8 cellular contexts compared by ENCODE assay signal in genomic region chr21:34526236-34526617, GRCh38. TPM values are rescaled to one million over a fixed set of nuclear protein-coding genes. Genes with fewer than 3 reads are reported as not detected.
DNase-seq lines count a peak whose midpoint lies in the region; ATAC-seq, FAIRE-seq and TF ChIP-seq lines count a peak whose summit lies in the region.

No MANE protein-coding gene starts in this region.

- no peak for TF ChIP-seq EP300 in GM12878 (IDR thresholded peaks at IDR 0.05; ENCODE audit: borderline replicate concordance in 1 of 2, control insufficient read depth in 1 of 2, low read depth in 2 of 2, low read length in 2 of 2)
- TF ChIP-seq EP300 in transverse colon (IDR thresholded peaks at IDR 0.05; ENCODE audit: low read depth), result no peak

- no peak for TF ChIP-seq POLR2A in GM12878 (IDR thresholded peaks at IDR 0.05; ENCODE audit: low read depth, low read length)
- TF ChIP-seq POLR2A in transverse colon (IDR thresholded peaks at IDR 0.05), result no peak

- no peaks in the 10 kb centered on the region for H3K36me3 ChIP-seq in GM12878 (ENCODE audit: control insufficient read depth in 2 of 2, insufficient read depth in 2 of 2, low read length in 1 of 2)
- peaks cover 9% of the 10 kb centered on the region for H3K36me3 ChIP-seq in lower lobe of right lung
- no peaks in the 10 kb centered on the region for H3K36me3 ChIP-seq in transverse colon

- no peaks in the 10 kb centered on the region for H3K27me3 ChIP-seq in GM12878 (replicated peaks in 1 of 2; ENCODE audit: control insufficient read depth in 2 of 2, insufficient read depth in 2 of 2, low read length in 1 of 2)
- no peaks in the 10 kb centered on the region for H3K27me3 ChIP-seq in lower lobe of right lung (ENCODE audit: low read depth)
- H3K27me3 ChIP-seq in transverse colon, result no peaks in the 10 kb centered on the region

- TF ChIP-seq CTCF in GM12878 (IDR thresholded peaks at IDR 0.05 in 2 of 3, conservative IDR thresholded peaks at IDR 0.05 in 1 of 3; ENCODE audit: control insufficient read depth in 2 of 3, extremely low read depth in 1 of 3, insufficient read depth in 1 of 3, low read depth in 3 of 3, low read length in 3 of 3) (no peak), lower lobe of right lung (IDR thresholded peaks at IDR 0.05) (no peak), transverse colon (IDR thresholded peaks at IDR 0.05) (no peak)

- peaks cover 9% of the 10 kb centered on the region for H3K36me3 Mint-ChIP-seq in activated T-cell treated with anti-CD3 and anti-CD28 coated beads, Interleukin-2, amount 50 U/mL, for 4 hours (ENCODE audit: insufficient read depth)

- H3K9me3 ChIP-seq in GM12878 (replicated peaks; ENCODE audit: control insufficient read depth, insufficient read depth, low read length) (no peaks in the 10 kb centered on the region), lower lobe of right lung (no peaks in the 10 kb centered on the region), transverse colon (no peaks in the 10 kb centered on the region)

- peaks cover 14% of the 10 kb centered on the region for H3K4me1 ChIP-seq in GM12878 (ENCODE audit: control insufficient read depth, insufficient read depth, low read length)
- H3K4me1 ChIP-seq in lower lobe of right lung, result peaks cover 56% of the 10 kb centered on the region
- H3K4me1 ChIP-seq in transverse colon, result peaks cover 20 to 66% (median 51%) of the 10 kb centered on the region in 4 donors

- peak overlapping the region; percentile 80 for H2AFZ ChIP-seq in GM12878 (ENCODE audit: control insufficient read depth, low read depth, low read length)

- BruUV-seq in GM12878 (replicated peaks; lab: Mats Ljungman, UMichigan), result no TSS peak

- peak overlapping the region; percentile 57 for H3K4me3 ChIP-seq in GM12878
- H3K4me3 ChIP-seq in lower lobe of right lung, result peak overlapping the region; percentile 48
- H3K4me3 ChIP-seq in transverse colon, result peak overlapping the region; percentile 15 to 55 (median 30)

- intact Hi-C loops in GM12878 (cut with micrococcal nuclease; ENCODE audit: unreplicated experiment) (loop anchor here (2.0 to 5.0 kb wide), 2 partner anchors 19 to 56 kb away; no protein-coding TSS in a partner anchor), lower lobe of right lung (cut with DNase I) (no loop called here), transverse colon (cut with DNase I; ENCODE audit: low total_unique reads) (loop anchor here (5.0 kb wide), 1 partner anchor 71 kb away; no protein-coding TSS in a partner anchor)

- H3K27ac ChIP-seq in GM12878 (ENCODE audit: control insufficient read depth, insufficient read depth), result peak overlapping the region; percentile 78
- peak overlapping the region; percentile 91 for H3K27ac ChIP-seq in lower lobe of right lung
- H3K27ac ChIP-seq in transverse colon, result peak overlapping the region; percentile 89 to 97 (median 94)

- FAIRE-seq in GM12878 (lab: Jason Lieb, UNC), result no peak

- RAD21 ChIA-PET in GM12878 (lab: Charles Lee; ENCODE audit: unreplicated experiment), result interaction anchor here (0.7 to 2.2 kb wide), 6 partner anchors 10 to 77 kb away, joined by 3 to 7 read pairs (median 4); no protein-coding TSS in a partner anchor

- H3K79me2 ChIP-seq in GM12878 (ENCODE audit: control insufficient read depth, insufficient read depth, low read length), result no peaks in the 10 kb centered on the region; the same call in 1 of the 2 replicates

- POLR2A ChIA-PET in GM12878 (lab: Charles Lee), result no interaction called here

- peaks cover 31% of the 10 kb centered on the region for H3K4me1 Mint-ChIP-seq in activated T-cell treated with anti-CD3 and anti-CD28 coated beads, Interleukin-2, amount 50 U/mL, for 4 hours (ENCODE audit: low read depth)

- peak overlapping the region; percentile 69 for H3K4me2 ChIP-seq in GM12878 (ENCODE audit: control insufficient read depth, insufficient read depth)

- DNase-seq in activated T-cell treated with anti-CD3 and anti-CD28 coated beads, Interleukin-2, amount 50 U/mL, for 4 hours, result no peak
- no peak for DNase-seq in activated T-cell treated with anti-CD3 and anti-CD28 coated beads, Interleukin-2, amount 50 U/mL, for 1 hour
- DNase-seq in GM12878 (ENCODE audit: low read depth, low spot score) (no peak), lower lobe of right lung (no peak), transverse colon (no peak), SIG-M5 treated with dmso at 0.1 percent for 504 hours (lab: John Stamatoyannopoulos, UW; ENCODE audit: unreplicated experiment) (no peak)

- peak overlapping the region; percentile 70 for H3K4me3 Mint-ChIP-seq in activated T-cell treated with anti-CD3 and anti-CD28 coated beads, Interleukin-2, amount 50 U/mL, for 4 hours

- no peaks in the 10 kb centered on the region for H3K27me3 Mint-ChIP-seq in activated T-cell treated with anti-CD3 and anti-CD28 coated beads, Interleukin-2, amount 50 U/mL, for 4 hours (ENCODE audit: low read depth)

- peaks cover 3% of the 10 kb centered on the region for H3K9me3 Mint-ChIP-seq in activated T-cell treated with anti-CD3 and anti-CD28 coated beads, Interleukin-2, amount 50 U/mL, for 4 hours

- no peak for TF ChIP-seq RAD21 in GM12878 (IDR thresholded peaks at IDR 0.05; ENCODE audit: insufficient read depth, low read depth, low read length)

- H3K9ac ChIP-seq in GM12878 (ENCODE audit: control insufficient read depth, insufficient read depth, low read length), result peak overlapping the region; percentile 57

- CTCF ChIA-PET in GM12878 (lab: Yijun Ruan, JAX), result interaction anchor here (0.5 to 4.8 kb wide), 10 partner anchors 10 to 327 kb away, joined by 3 to 26 read pairs (median 4); no protein-coding TSS in a partner anchor

- WGBS in GM12878 (ENCODE audit: insufficient coverage, insufficient replicate concordance, low lambda C conversion rate, missing lambda C conversion rate), result 71% methylated on average over 5 of the region's 5 CpGs
- WGBS in transverse colon (ENCODE audit: low coverage in 1 of 2), 2 donors, result 39 to 51% methylated on average over 4 to 5 of the region's 5 CpGs

- in situ Hi-C loops in GM12878 (cut with MboI) (no loop called here), transverse colon (cut with MboI; ENCODE audit: low pct_ligation_motif_present in 1 of 4, low pct_unique_long_range_greater_than_20kb in 1 of 4, low sequenced_read_pairs in 3 of 4) (no loop called here)

- SMC1A ChIA-PET in GM12878 (lab: Charles Lee; ENCODE audit: uncharacterized antibody, unreplicated experiment), result interaction anchor here (0.7 to 1.8 kb wide), 13 partner anchors 8 to 85 kb away, joined by 3 to 8 read pairs (median 4); no protein-coding TSS in a partner anchor

- ATAC-seq in activated T-cell treated with anti-CD3 and anti-CD28 coated beads, Interleukin-2, amount 50 U/mL, for 4 hours, result no peak
- peak; percentile 26 for ATAC-seq in GM12878
- ATAC-seq in lower lobe of right lung, result no peak
- ATAC-seq in HG03108 (IDR thresholded peaks at IDR 0.05; ENCODE audit: unreplicated experiment), result no peak
- no peak for ATAC-seq in GM19395 (IDR thresholded peaks at IDR 0.05; ENCODE audit: unreplicated experiment)

- no peaks in the 10 kb centered on the region for H4K20me1 ChIP-seq in GM12878 (ENCODE audit: control insufficient read depth, insufficient read depth)

TF ChIP-seq in GM12878, 131 proteins besides CTCF, POLR2A, EP300 and RAD21:
- TF ChIP-seq NFIC (IDR thresholded peaks at IDR 0.05; ENCODE audit: low read depth, low read length), result 0 out of 2 replicates have a peak, but pooled peaks have one; percentile 33
- TF ChIP-seq, protein P1, sequence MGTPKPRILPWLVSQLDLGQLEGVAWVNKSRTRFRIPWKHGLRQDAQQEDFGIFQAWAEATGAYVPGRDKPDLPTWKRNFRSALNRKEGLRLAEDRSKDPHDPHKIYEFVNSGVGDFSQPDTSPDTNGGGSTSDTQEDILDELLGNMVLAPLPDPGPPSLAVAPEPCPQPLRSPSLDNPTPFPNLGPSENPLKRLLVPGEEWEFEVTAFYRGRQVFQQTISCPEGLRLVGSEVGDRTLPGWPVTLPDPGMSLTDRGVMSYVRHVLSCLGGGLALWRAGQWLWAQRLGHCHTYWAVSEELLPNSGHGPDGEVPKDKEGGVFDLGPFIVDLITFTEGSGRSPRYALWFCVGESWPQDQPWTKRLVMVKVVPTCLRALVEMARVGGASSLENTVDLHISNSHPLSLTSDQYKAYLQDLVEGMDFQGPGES (IDR thresholded peaks at IDR 0.05), result no peak

RNA-seq across cellular contexts. Expression of gene KCNE1, which starts 14.2 kb away (rescaled TPM):
- total RNA-seq in activated T-cell treated with anti-CD3 and anti-CD28 coated beads, Interleukin-2, amount 50 U/mL, for 4 hours, result under 1 TPM; 0.22 to 0.26 (median 0.25) TPM
- total RNA-seq in GM12878 (2013; cell fraction: nucleolus; rRNA removed), result 0.21 TPM in 1 of 2 replicates, not detected in the other
- total RNA-seq in GM12878 (2014; rRNA removed), result 0.06 and 0.16 TPM in 2 replicates
- total RNA-seq in GM12878 (2014; rRNA removed; fragmentation: Illumina TruSeq; extraction: Trizol), result 0.09 and 0.18 TPM in 2 replicates
- 0.18 TPM in 1 of 2 replicates, not detected in the other for total RNA-seq in GM12878 (2021)
- not detected for polyA plus RNA-seq in GM12878 (2011; ENCODE audit: low read depth)
- not detected in 2 replicates for polyA plus RNA-seq in GM12878 (2011; rRNA removed)
- polyA plus RNA-seq in GM12878 (2011; cell fraction: cytosol; rRNA removed), result not detected in 2 replicates
- polyA plus RNA-seq in GM12878 (2011; cell fraction: nucleus; rRNA removed), result 0.04 and 0.15 TPM in 2 replicates
- not detected in 2 replicates for polyA plus RNA-seq in GM12878 (2012)
- polyA plus RNA-seq in GM12878 (2014; fragmentation: Illumina TruSeq; extraction: Trizol), result 0.06 TPM in 1 of 2 replicates, not detected in the other
- polyA plus RNA-seq in GM12878 (2014; fragmentation: Nextera tagmentation; extraction: Ambion mirVana), result not detected
- polyA plus RNA-seq in GM12878 (2014; rRNA removed), result 0.17 and 0.19 TPM in 2 replicates
- polyA plus RNA-seq in GM12878 (2016; fragmentation: Nextera tagmentation; extraction: Ambion mirVana), result not detected
- not detected in 2 replicates for polyA minus RNA-seq in GM12878 (2011; rRNA and poly(A)+ RNA removed)
- polyA minus RNA-seq in GM12878 (2011; cell fraction: cytosol; rRNA and poly(A)+ RNA removed), result not detected in 2 replicates
- 0.12 TPM in 1 of 2 replicates, not detected in the other for polyA minus RNA-seq in GM12878 (2011; cell fraction: nucleus; rRNA and poly(A)+ RNA removed)
- total RNA-seq in lower lobe of right lung, result 21.7 TPM
- total RNA-seq in transverse colon, result 1 to 10 TPM in 3 of 4 donors, not detected in 1; 1.5 to 2.6 (median 2.4) TPM
